ENCODE assay signal across 27 cellular contexts in genomic region chr6:89522778-89523177, GRCh38.
"Had no signal": no experiment of that assay in that cellular context is flagged by ENCODE, and none has a peak within 500 bp of the region (broad histone marks: within the 10 kb centered on the region; RNA-seq: fewer than 3 reads in every experiment).

No MANE protein-coding gene starts in this region.

- H3K4me3 Mint-ChIP-seq: naive thymus-derived CD4-positive, alpha-beta T cell; nephron; stimulated activated effector memory CD8-positive, alpha-beta T cell treated with anti-CD3 and anti-CD28 coated beads, Interleukin-12 subunit alpha, Interleukin-12 subunit beta, amount 100 ng/mL, for 72 hours; type B pancreatic cell had no signal

- ATAC-seq: esophagus mucosa; gastrocnemius medialis; left cardiac atrium; left lung; naive thymus-derived CD4-positive, alpha-beta T cell; sciatic nerve; stimulated activated effector memory CD8-positive, alpha-beta T cell treated with anti-CD3 and anti-CD28 coated beads, Interleukin-12 subunit alpha, Interleukin-12 subunit beta, amount 100 ng/mL, for 72 hours had no signal

- H3K4me1 ChIP-seq: left lung, prostate gland, right atrium auricular region, thyroid gland had no signal

- H3K27me3 ChIP-seq: dorsolateral prefrontal cortex, gastrocnemius medialis, left lung, right atrium auricular region, stomach, thyroid gland had no signal

- H3K9me3 ChIP-seq: gastrocnemius medialis, left lung, prostate gland, right atrium auricular region, stomach, thyroid gland had no signal

- H3K27me3 Mint-ChIP-seq: type B pancreatic cell had no signal

- DNase-seq: cortex of kidney; dorsolateral prefrontal cortex; effector CD4-positive, alpha-beta T cell; foreskin fibroblast; gastrocnemius medialis; head of caudate nucleus; left cardiac atrium; left lung; mesenchymal stem cell; midbrain; naive thymus-derived CD4-positive, alpha-beta T cell; nucleus accumbens; stimulated activated CD4-positive, alpha-beta T cell treated with anti-CD3 and anti-CD28 coated beads, Interleukin-12 subunit alpha, Interleukin-12 subunit beta, amount 100 ng/mL, for 4 hours; stimulated activated CD4-positive, alpha-beta T cell treated with anti-CD3 and anti-CD28 coated beads, Interleukin-2, amount 100 ng/mL, for 24 hours; stimulated activated CD4-positive, alpha-beta T cell treated with anti-CD3 and anti-CD28 coated beads, Interleukin-4, amount 100 ng/mL, for 24 hours; stimulated activated naive CD4-positive, alpha-beta T cell treated with Interleukin-2 at 50 U/mL for 16 hours; stomach; thyroid gland had no signal

- H3K27ac Mint-ChIP-seq: naive thymus-derived CD4-positive, alpha-beta T cell; nephron; stimulated activated effector memory CD8-positive, alpha-beta T cell treated with anti-CD3 and anti-CD28 coated beads, Interleukin-12 subunit alpha, Interleukin-12 subunit beta, amount 100 ng/mL, for 72 hours; type B pancreatic cell had no signal

- H3K27ac ChIP-seq: dorsolateral prefrontal cortex, epithelial cell of prostate, gastrocnemius medialis, left lung, prostate gland, right atrium auricular region, stomach, thyroid gland had no signal

- H3K4me3 ChIP-seq: dorsolateral prefrontal cortex, gastrocnemius medialis, left lung, prostate gland, right atrium auricular region, smooth muscle cell, stomach, thyroid gland had no signal

- H3K9me3 Mint-ChIP-seq: naive thymus-derived CD4-positive, alpha-beta T cell; nephron; stimulated activated effector memory CD8-positive, alpha-beta T cell treated with anti-CD3 and anti-CD28 coated beads, Interleukin-12 subunit alpha, Interleukin-12 subunit beta, amount 100 ng/mL, for 72 hours; type B pancreatic cell had no signal

- H3K36me3 Mint-ChIP-seq: naive thymus-derived CD4-positive, alpha-beta T cell; stimulated activated effector memory CD8-positive, alpha-beta T cell treated with anti-CD3 and anti-CD28 coated beads, Interleukin-12 subunit alpha, Interleukin-12 subunit beta, amount 100 ng/mL, for 72 hours; type B pancreatic cell had no signal

- H3K4me1 Mint-ChIP-seq: stimulated activated effector memory CD8-positive, alpha-beta T cell treated with anti-CD3 and anti-CD28 coated beads, Interleukin-12 subunit alpha, Interleukin-12 subunit beta, amount 100 ng/mL, for 72 hours had no signal

- H3K36me3 ChIP-seq: gastrocnemius medialis, left lung, prostate gland, right atrium auricular region, stomach, thyroid gland had no signal
